15 cellular contexts compared by ENCODE assay signal in the genomic region with DNA sequence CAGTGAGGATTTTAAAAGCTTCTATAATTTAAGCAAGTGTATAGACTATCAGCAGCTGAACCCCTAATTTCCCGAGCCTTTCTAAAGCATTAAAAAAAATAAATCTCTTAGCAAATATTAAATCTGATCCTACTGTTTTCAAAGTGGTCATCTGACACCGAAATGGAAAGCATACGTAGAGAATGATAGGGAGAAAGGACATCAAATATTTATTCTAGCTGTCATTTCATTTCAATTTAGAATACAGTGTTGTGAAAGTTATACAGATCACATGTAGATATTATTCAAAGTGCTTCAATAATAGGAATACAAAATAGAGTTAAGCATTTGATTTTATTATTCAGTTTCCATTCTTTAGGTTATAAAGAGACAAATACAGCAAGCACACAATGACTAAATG.
"Had no signal": no experiment of that assay in that cellular context is flagged by ENCODE, and none has a peak within 500 bp of the region (broad histone marks: within the 10 kb centered on the region; RNA-seq: fewer than 3 reads in every experiment).

No MANE protein-coding gene starts in this region.

- H3K36me3 ChIP-seq: adrenal gland, gastrocnemius medialis, heart right ventricle, lower lobe of right lung, uterus had no signal

- DNase-seq: activated B cell treated with CpG ODN at 0.5 μM for 24 hours; activated CD4-positive, alpha-beta T cell treated with anti-CD3 and anti-CD28 coated beads for 48 hours; activated CD8-positive, alpha-beta T cell treated with anti-CD3 and anti-CD28 coated beads for 36 hours; activated effector memory CD4-positive, alpha-beta T cell treated with anti-CD3 and anti-CD28 coated beads, Interleukin-2, amount 50 U/mL, for 16 hours; activated T-cell treated with anti-CD3 and anti-CD28 coated beads, Interleukin-2, amount 50 U/mL, for 4 hours; adrenal gland; dorsolateral prefrontal cortex; erythroblast; gastrocnemius medialis; heart right ventricle; left cardiac atrium; lower lobe of right lung; stimulated activated CD4-positive, alpha-beta T cell treated with anti-CD3 and anti-CD28 coated beads, Interleukin-12 subunit alpha, Interleukin-12 subunit beta, amount 100 ng/mL, for 4 hours; stimulated activated CD4-positive, alpha-beta T cell treated with anti-CD3 and anti-CD28 coated beads, Interleukin-2, amount 100 ng/mL, for 24 hours; uterus had no signal

- H3K27me3 ChIP-seq: adrenal gland, dorsolateral prefrontal cortex, gastrocnemius medialis, heart right ventricle, uterus had no signal

- H3K4me1 ChIP-seq: adrenal gland, gastrocnemius medialis, heart right ventricle, lower lobe of right lung, uterus had no signal

- H3K9me3 ChIP-seq: adrenal gland, gastrocnemius medialis, lower lobe of right lung, uterus had no signal

- H3K4me3 ChIP-seq: adrenal gland, dorsolateral prefrontal cortex, gastrocnemius medialis, heart right ventricle, lower lobe of right lung, uterus had no signal

- H3K27ac ChIP-seq: adrenal gland, dorsolateral prefrontal cortex, gastrocnemius medialis, heart right ventricle, lower lobe of right lung, uterus had no signal
